9 cellular contexts compared by ENCODE assay signal in genomic region chr14:58796636-58797429, GRCh38.
A peak's percentile ranks its signal among the peaks of the same experiment; 100 is the strongest.
DNase-seq lines count a peak whose midpoint lies in the region; ATAC-seq lines count a peak whose summit lies in the region.
"Had no signal": no experiment of that assay in that cellular context is flagged by ENCODE, and none has a peak within 500 bp of the region (broad histone marks: within the 10 kb centered on the region; RNA-seq: fewer than 3 reads in every experiment).

No MANE protein-coding gene starts in this region.

- no peak overlapping the region for H3K27ac Mint-ChIP-seq in activated naive CD8-positive, alpha-beta T cell treated with anti-CD3 and anti-CD28 coated beads for 36 hours
- H3K27ac Mint-ChIP-seq in activated CD4-positive, alpha-beta T cell treated with anti-CD3 and anti-CD28 coated beads, Interleukin-2, amount 10 ng/mL, durations not matched to agents 24 days and 14 days, result no peak overlapping the region
- no peak overlapping the region for H3K27ac Mint-ChIP-seq in activated T-cell treated with anti-CD3 and anti-CD28 coated beads, Interleukin-2, amount 50 U/mL, for 24 hours

- in situ Hi-C loops in T47D (cut with HindIII; ENCODE audit: low pct_unique_long_range_greater_than_20kb, low sequenced_read_pairs), result no loop called here

- no peaks in the 10 kb centered on the region for H3K4me1 Mint-ChIP-seq in activated naive CD8-positive, alpha-beta T cell treated with anti-CD3 and anti-CD28 coated beads for 36 hours
- no peaks in the 10 kb centered on the region for H3K4me1 Mint-ChIP-seq in activated CD4-positive, alpha-beta T cell treated with anti-CD3 and anti-CD28 coated beads, Interleukin-2, amount 10 ng/mL, durations not matched to agents 24 days and 14 days
- H3K4me1 Mint-ChIP-seq in activated T-cell treated with anti-CD3 and anti-CD28 coated beads, Interleukin-2, amount 50 U/mL, for 24 hours (ENCODE audit: low read depth), result no peaks in the 10 kb centered on the region
- H3K4me1 Mint-ChIP-seq: naive B cell had no signal

- H3K9me3 Mint-ChIP-seq in activated naive CD8-positive, alpha-beta T cell treated with anti-CD3 and anti-CD28 coated beads for 36 hours, result no peaks in the 10 kb centered on the region
- no peaks in the 10 kb centered on the region for H3K9me3 Mint-ChIP-seq in activated CD4-positive, alpha-beta T cell treated with anti-CD3 and anti-CD28 coated beads, Interleukin-2, amount 10 ng/mL, durations not matched to agents 24 days and 14 days
- no peaks in the 10 kb centered on the region for H3K9me3 Mint-ChIP-seq in activated T-cell treated with anti-CD3 and anti-CD28 coated beads, Interleukin-2, amount 50 U/mL, for 24 hours
- H3K9me3 Mint-ChIP-seq: naive B cell had no signal

- peaks cover 3% of the 10 kb centered on the region for H3K27me3 Mint-ChIP-seq in activated naive CD8-positive, alpha-beta T cell treated with anti-CD3 and anti-CD28 coated beads for 36 hours
- H3K27me3 Mint-ChIP-seq in activated CD4-positive, alpha-beta T cell treated with anti-CD3 and anti-CD28 coated beads, Interleukin-2, amount 10 ng/mL, durations not matched to agents 24 days and 14 days, result peaks cover 4% of the 10 kb centered on the region
- peaks cover 7% of the 10 kb centered on the region for H3K27me3 Mint-ChIP-seq in activated T-cell treated with anti-CD3 and anti-CD28 coated beads, Interleukin-2, amount 50 U/mL, for 24 hours

- ATAC-seq in GM19467 (IDR thresholded peaks at IDR 0.05; ENCODE audit: unreplicated experiment) (peak; percentile 81), HG03135 (IDR thresholded peaks at IDR 0.05; ENCODE audit: unreplicated experiment) (peak; percentile 85)

- intact Hi-C loops in activated CD4-positive, alpha-beta T cell treated with anti-CD3 and anti-CD28 coated beads, Interleukin-2, amount 10 ng/mL, durations not matched to agents 24 days and 14 days (cut with micrococcal nuclease), result no loop called here

- no peak overlapping the region for H3K4me3 Mint-ChIP-seq in activated naive CD8-positive, alpha-beta T cell treated with anti-CD3 and anti-CD28 coated beads for 36 hours
- H3K4me3 Mint-ChIP-seq in activated CD4-positive, alpha-beta T cell treated with anti-CD3 and anti-CD28 coated beads, Interleukin-2, amount 10 ng/mL, durations not matched to agents 24 days and 14 days, result no peak overlapping the region
- no peak overlapping the region for H3K4me3 Mint-ChIP-seq in activated T-cell treated with anti-CD3 and anti-CD28 coated beads, Interleukin-2, amount 50 U/mL, for 24 hours
- H3K4me3 Mint-ChIP-seq: naive B cell had no signal

- H3K36me3 Mint-ChIP-seq in activated naive CD8-positive, alpha-beta T cell treated with anti-CD3 and anti-CD28 coated beads for 36 hours, result no peaks in the 10 kb centered on the region
- H3K36me3 Mint-ChIP-seq in activated CD4-positive, alpha-beta T cell treated with anti-CD3 and anti-CD28 coated beads, Interleukin-2, amount 10 ng/mL, durations not matched to agents 24 days and 14 days (ENCODE audit: low read depth), result no peaks in the 10 kb centered on the region
- H3K36me3 Mint-ChIP-seq in activated T-cell treated with anti-CD3 and anti-CD28 coated beads, Interleukin-2, amount 50 U/mL, for 24 hours (ENCODE audit: low read depth), result no peaks in the 10 kb centered on the region
- H3K36me3 Mint-ChIP-seq: naive B cell had no signal

- peak; percentile 6 for DNase-seq in ELR (ENCODE audit: low read depth)
- DNase-seq in T47D (ENCODE audit: low read depth in 1 of 2, low spot score in 1 of 2), result peak; percentile 27 to 58
- no peak for DNase-seq in activated naive CD8-positive, alpha-beta T cell treated with anti-CD3 and anti-CD28 coated beads for 36 hours
- no peak for DNase-seq in activated CD4-positive, alpha-beta T cell treated with anti-CD3 and anti-CD28 coated beads, Interleukin-2, amount 10 ng/mL, durations not matched to agents 24 days and 14 days
- DNase-seq in cortex of kidney (lab: John Stamatoyannopoulos, UW), result no peak
- DNase-seq in activated T-cell treated with anti-CD3 and anti-CD28 coated beads, Interleukin-2, amount 50 U/mL, for 24 hours, result no peak
- DNase-seq: naive B cell had no signal

Comparison
In these comparisons a context has a peak if more than half of its experiments do, and no peak if none do; other contexts are left out.
1. DNase-seq: peak in ELR (single experiment) and T47D (2 of 2); none in activated naive CD8-positive, alpha-beta T cell treated with anti-CD3 and anti-CD28 coated beads for 36 hours (single experiment), activated CD4-positive, alpha-beta T cell treated with anti-CD3 and anti-CD28 coated beads, Interleukin-2, amount 10 ng/mL, durations not matched to agents 24 days and 14 days (single experiment), cortex of kidney (single experiment) and activated T-cell treated with anti-CD3 and anti-CD28 coated beads, Interleukin-2, amount 50 U/mL, for 24 hours (single experiment).